ENCODE assay signal across 13 cellular contexts in genomic region chr2:75592028-75592427, GRCh38. TPM values are rescaled to one million over a fixed set of nuclear protein-coding genes. Genes with fewer than 3 reads are reported as not detected.
A peak's percentile ranks its signal among the peaks of the same experiment; 100 is the strongest.
DNase-seq lines count a peak whose midpoint lies in the region; ATAC-seq and TF ChIP-seq lines count a peak whose summit lies in the region.
"Had no signal": no experiment of that assay in that cellular context is flagged by ENCODE, and none has a peak within 500 bp of the region (broad histone marks: within the 10 kb centered on the region; RNA-seq: fewer than 3 reads in every experiment).

No MANE protein-coding gene starts in this region.

- no peaks in the 10 kb centered on the region for H3K9me3 ChIP-seq in suprapubic skin

- TF ChIP-seq CTCF in suprapubic skin (IDR thresholded peaks at IDR 0.05): no peak
- TF ChIP-seq CTCF in endothelial cell (IDR thresholded peaks at IDR 0.05; ENCODE audit: unreplicated experiment): no peak

- no peak for TF ChIP-seq EP300 in suprapubic skin (IDR thresholded peaks at IDR 0.05)

- H3K4me3 ChIP-seq in suprapubic skin: no peak overlapping the region

- no peak overlapping the region for H3K27ac Mint-ChIP-seq in activated naive CD8-positive, alpha-beta T cell treated with anti-CD3 and anti-CD28 coated beads, Interleukin-2, amount 50 U/mL, for 24 hours
- H3K27ac Mint-ChIP-seq in activated naive CD8-positive, alpha-beta T cell treated with anti-CD3 and anti-CD28 coated beads for 36 hours: no peak overlapping the region
- no peak overlapping the region for H3K27ac Mint-ChIP-seq in endothelial cell (ENCODE audit: unreplicated experiment)
- H3K27ac Mint-ChIP-seq: naive B cell had no signal

- peaks cover 4% of the 10 kb centered on the region for H3K9me3 Mint-ChIP-seq in activated naive CD8-positive, alpha-beta T cell treated with anti-CD3 and anti-CD28 coated beads, Interleukin-2, amount 50 U/mL, for 24 hours
- no peaks in the 10 kb centered on the region for H3K9me3 Mint-ChIP-seq in activated naive CD8-positive, alpha-beta T cell treated with anti-CD3 and anti-CD28 coated beads for 36 hours
- no peaks in the 10 kb centered on the region for H3K9me3 Mint-ChIP-seq in endothelial cell (ENCODE audit: unreplicated experiment)

- ATAC-seq in activated naive CD8-positive, alpha-beta T cell treated with anti-CD3 and anti-CD28 coated beads, Interleukin-2, amount 50 U/mL, for 24 hours: peak; percentile 57

- H3K27me3 ChIP-seq in suprapubic skin: no peaks in the 10 kb centered on the region

- H3K4me3 Mint-ChIP-seq in activated naive CD8-positive, alpha-beta T cell treated with anti-CD3 and anti-CD28 coated beads, Interleukin-2, amount 50 U/mL, for 24 hours: no peak overlapping the region
- no peak overlapping the region for H3K4me3 Mint-ChIP-seq in activated naive CD8-positive, alpha-beta T cell treated with anti-CD3 and anti-CD28 coated beads for 36 hours
- H3K4me3 Mint-ChIP-seq in endothelial cell (ENCODE audit: unreplicated experiment): no peak overlapping the region
- H3K4me3 Mint-ChIP-seq: naive B cell had no signal

- H3K36me3 ChIP-seq in suprapubic skin: no peaks in the 10 kb centered on the region

- peaks cover 16% of the 10 kb centered on the region for H3K4me1 ChIP-seq in suprapubic skin

- peaks cover 8% of the 10 kb centered on the region for H3K27me3 Mint-ChIP-seq in activated naive CD8-positive, alpha-beta T cell treated with anti-CD3 and anti-CD28 coated beads, Interleukin-2, amount 50 U/mL, for 24 hours
- H3K27me3 Mint-ChIP-seq in activated naive CD8-positive, alpha-beta T cell treated with anti-CD3 and anti-CD28 coated beads for 36 hours: peaks cover 3% of the 10 kb centered on the region
- H3K27me3 Mint-ChIP-seq in endothelial cell (ENCODE audit: unreplicated experiment): no peaks in the 10 kb centered on the region

- TF ChIP-seq POLR2A in suprapubic skin (IDR thresholded peaks at IDR 0.05): no peak

- H3K27ac ChIP-seq in suprapubic skin: peak overlapping the region; percentile 59
- H3K27ac ChIP-seq: C4-2B had no signal

- no peak for DNase-seq in activated naive CD8-positive, alpha-beta T cell treated with anti-CD3 and anti-CD28 coated beads, Interleukin-2, amount 50 U/mL, for 24 hours
- DNase-seq in activated naive CD8-positive, alpha-beta T cell treated with anti-CD3 and anti-CD28 coated beads for 36 hours: no peak
- DNase-seq in NCI-H526 (lab: John Stamatoyannopoulos, UW) (peak; percentile 89 to 91), fibroblast of gingiva (ENCODE audit: low read depth) (peak; percentile 22), suprapubic skin (ENCODE audit: low spot score in 2 of 2) (no peak), mucosa of gallbladder (ENCODE audit: low spot score) (no peak), endothelial cell (ENCODE audit: low spot score) (no peak)
- no peak for DNase-seq in activated T-cell treated with anti-CD3 and anti-CD28 coated beads, Interleukin-2, amount 50 U/mL, for 48 hours
- DNase-seq: hypothalamus; naive B cell; NCI-H187 treated with DMSO at 0.1 percent for 48 hours; stimulated activated CD4-positive, alpha-beta T cell treated with anti-CD3 and anti-CD28 coated beads, Interleukin-2, amount 100 ng/mL, for 24 hours had no signal

- H3K4me1 Mint-ChIP-seq in activated naive CD8-positive, alpha-beta T cell treated with anti-CD3 and anti-CD28 coated beads, Interleukin-2, amount 50 U/mL, for 24 hours: peaks cover 7% of the 10 kb centered on the region
- no peaks in the 10 kb centered on the region for H3K4me1 Mint-ChIP-seq in activated naive CD8-positive, alpha-beta T cell treated with anti-CD3 and anti-CD28 coated beads for 36 hours
- H3K4me1 Mint-ChIP-seq in endothelial cell (ENCODE audit: unreplicated experiment): no peaks in the 10 kb centered on the region
- H3K4me1 Mint-ChIP-seq: naive B cell had no signal

- WGBS in suprapubic skin: 38% methylated on average over 4 of the region's 4 CpGs

- H3K36me3 Mint-ChIP-seq in activated naive CD8-positive, alpha-beta T cell treated with anti-CD3 and anti-CD28 coated beads, Interleukin-2, amount 50 U/mL, for 24 hours (ENCODE audit: low read depth): no peaks in the 10 kb centered on the region
- no peaks in the 10 kb centered on the region for H3K36me3 Mint-ChIP-seq in activated naive CD8-positive, alpha-beta T cell treated with anti-CD3 and anti-CD28 coated beads for 36 hours
- H3K36me3 Mint-ChIP-seq in endothelial cell (ENCODE audit: low read depth, unreplicated experiment): no peaks in the 10 kb centered on the region
- H3K36me3 Mint-ChIP-seq: naive B cell had no signal

RNA-seq across cellular contexts. Expression of gene EVA1A, which starts 31.3 kb away (rescaled TPM):
- total RNA-seq in activated naive CD8-positive, alpha-beta T cell treated with anti-CD3 and anti-CD28 coated beads for 36 hours: under 1 TPM; 0.23 to 0.36 TPM
- total RNA-seq in suprapubic skin (10 to 100 TPM in 1 of 4 donors, 1 to 10 TPM in 3; 5.7 to 11.4 (median 7.9) TPM), mucosa of gallbladder (0.43 TPM), endothelial cell (ENCODE audit: unreplicated experiment) (19.9 TPM)

RNA-seq across cellular contexts. Expression of gene MRPL19, which starts 54.6 kb away (rescaled TPM):
- 10 to 100 TPM; 77.6 to 81.2 TPM for total RNA-seq in activated naive CD8-positive, alpha-beta T cell treated with anti-CD3 and anti-CD28 coated beads for 36 hours
- total RNA-seq in suprapubic skin (10 to 100 TPM; 24.6 to 44.5 (median 27.5) TPM), mucosa of gallbladder (45.4 TPM), endothelial cell (ENCODE audit: unreplicated experiment) (40.1 TPM)

Comparison
In these comparisons a context has a peak if more than half of its experiments do, and no peak if none do; other contexts are left out.
1. DNase-seq: peak in NCI-H526 (2 of 2) and fibroblast of gingiva (single experiment); none in activated naive CD8-positive, alpha-beta T cell treated with anti-CD3 and anti-CD28 coated beads, Interleukin-2, amount 50 U/mL, for 24 hours (single experiment), activated naive CD8-positive, alpha-beta T cell treated with anti-CD3 and anti-CD28 coated beads for 36 hours (single experiment), suprapubic skin (0 of 2), mucosa of gallbladder (single experiment), endothelial cell (single experiment) and activated T-cell treated with anti-CD3 and anti-CD28 coated beads, Interleukin-2, amount 50 U/mL, for 48 hours (0 of 2).